In genomic region chr15:44831409-44831741, GRCh38 we compare ENCODE assay signal across 8 cellular contexts.
DNase-seq lines count a peak whose midpoint lies in the region; ATAC-seq, FAIRE-seq and TF ChIP-seq lines count a peak whose summit lies in the region.
"Not testable (repeated sequence)": the region's sequence is repeated elsewhere in the genome, so short reads cannot be mapped to it uniquely, and the experiment has no call there.

No MANE protein-coding gene starts in this region.

- not testable (repeated sequence) for H3K4me3 ChIP-seq in BLaER1, hepatocyte, pancreas

- H3K4me1 ChIP-seq in BLaER1 (peaks cover 19% of the 10 kb centered on the region), pancreas (peaks cover 0 to 29% (median 0%) of the 10 kb centered on the region in 3 donors)
- not testable (repeated sequence) for H3K4me1 ChIP-seq in hepatocyte (ENCODE audit: insufficient read depth)

- not testable (repeated sequence) for FAIRE-seq in pancreas (lab: Jason Lieb, UNC)

- H3K9me2 ChIP-seq in hepatocyte (replicated peaks; ENCODE audit: insufficient read depth), result not testable (repeated sequence)

- not testable (repeated sequence) for H2AFZ ChIP-seq in hepatocyte

- not testable (repeated sequence) for H3K9me3 ChIP-seq in BLaER1; KOPT-K1 (ENCODE audit: insufficient read depth, low read length, poor library complexity, severe bottlenecking); hepatocyte (ENCODE audit: low read depth); pancreas

- peak overlapping the region; percentile 60 for H3K4me2 ChIP-seq in BLaER1
- H3K4me2 ChIP-seq in hepatocyte, result not testable (repeated sequence)

- CTCF ChIA-PET in activated CD4-positive, alpha-beta T cell treated with anti-CD3 and anti-CD28 coated beads, Interleukin-2, amount 10 ng/mL, durations not matched to agents 7 days and 5 days (lab: Charles Lee), result interaction anchor here (0.6 kb wide), 1 partner anchor 853 kb away, joined by 3 read pairs; no protein-coding TSS in a partner anchor

- H3K9ac ChIP-seq in BLaER1, result not testable (repeated sequence)

- DNase-seq in activated CD4-positive, alpha-beta T cell treated with anti-CD3 and anti-CD28 coated beads, Interleukin-2, amount 10 ng/mL, durations not matched to agents 7 days and 5 days; endothelial cell (ENCODE audit: low spot score); hepatocyte (ENCODE audit: low spot score); pancreas; type B pancreatic cell (ENCODE audit: extremely low spot score, unreplicated experiment): not testable (repeated sequence)

- H3K27ac ChIP-seq in BLaER1, result peak overlapping the region; percentile 60
- H3K27ac ChIP-seq in KOPT-K1 (ENCODE audit: low read depth, low read length, poor library complexity, severe bottlenecking), result peak overlapping the region; percentile 71
- peak overlapping the region; percentile 93 for H3K27ac ChIP-seq in hepatocyte
- peak overlapping the region; percentile 11 to 88 (median 56) for H3K27ac ChIP-seq in pancreas

- H3K27me3 ChIP-seq in BLaER1, hepatocyte, pancreas: not testable (repeated sequence)

- H3K9me3 Mint-ChIP-seq in activated CD4-positive, alpha-beta T cell treated with anti-CD3 and anti-CD28 coated beads, Interleukin-2, amount 10 ng/mL, durations not matched to agents 7 days and 5 days; activated naive CD4-positive, alpha-beta T cell treated with anti-CD3 and anti-CD28 coated beads, Interleukin-2, amount 50 U/mL, for 24 hours; endothelial cell (ENCODE audit: unreplicated experiment); type B pancreatic cell: not testable (repeated sequence)

- H3K79me2 ChIP-seq in hepatocyte, result not testable (repeated sequence)

- intact Hi-C loops in pancreas (cut with DNase I), result not testable (repeated sequence)

- H3K36me3 ChIP-seq in BLaER1; KOPT-K1 (ENCODE audit: insufficient read depth, low read length); hepatocyte (replicated peaks; ENCODE audit: insufficient read depth, low read depth); pancreas: not testable (repeated sequence)

- not testable (repeated sequence) for TF ChIP-seq CTCF in endothelial cell (IDR thresholded peaks at IDR 0.05; ENCODE audit: unreplicated experiment); hepatocyte (IDR thresholded peaks at IDR 0.05; ENCODE audit: poor library complexity); pancreas (IDR thresholded peaks at IDR 0.05); type B pancreatic cell (conservative IDR thresholded peaks at IDR 0.05)

- POLR2A ChIA-PET in activated CD4-positive, alpha-beta T cell treated with anti-CD3 and anti-CD28 coated beads, Interleukin-2, amount 10 ng/mL, durations not matched to agents 7 days and 5 days (lab: Charles Lee), result not testable (repeated sequence)

- H3K27me3 Mint-ChIP-seq in activated CD4-positive, alpha-beta T cell treated with anti-CD3 and anti-CD28 coated beads, Interleukin-2, amount 10 ng/mL, durations not matched to agents 7 days and 5 days; activated naive CD4-positive, alpha-beta T cell treated with anti-CD3 and anti-CD28 coated beads, Interleukin-2, amount 50 U/mL, for 24 hours; endothelial cell (ENCODE audit: unreplicated experiment); type B pancreatic cell: not testable (repeated sequence)

- H4K20me1 ChIP-seq in BLaER1; hepatocyte (ENCODE audit: insufficient read depth, poor library complexity, severe bottlenecking): not testable (repeated sequence)

- ATAC-seq in pancreas, result not testable (repeated sequence)

- WGBS in hepatocyte (ENCODE audit: low lambda C conversion rate, missing lambda C conversion rate), result 96% methylated on average over 8 of the region's 8 CpGs
- 85 to 93% methylated on average over 8 of the region's 8 CpGs for WGBS in pancreas, 2 donors

- H3K4me1 Mint-ChIP-seq in activated CD4-positive, alpha-beta T cell treated with anti-CD3 and anti-CD28 coated beads, Interleukin-2, amount 10 ng/mL, durations not matched to agents 7 days and 5 days; type B pancreatic cell (ENCODE audit: unreplicated experiment): not testable (repeated sequence)
- peaks cover 14% of the 10 kb centered on the region for H3K4me1 Mint-ChIP-seq in activated naive CD4-positive, alpha-beta T cell treated with anti-CD3 and anti-CD28 coated beads, Interleukin-2, amount 50 U/mL, for 24 hours
- H3K4me1 Mint-ChIP-seq in endothelial cell (ENCODE audit: unreplicated experiment), result peaks cover 24% of the 10 kb centered on the region

- not testable (repeated sequence) for H3K36me3 Mint-ChIP-seq in activated CD4-positive, alpha-beta T cell treated with anti-CD3 and anti-CD28 coated beads, Interleukin-2, amount 10 ng/mL, durations not matched to agents 7 days and 5 days (ENCODE audit: low read depth); activated naive CD4-positive, alpha-beta T cell treated with anti-CD3 and anti-CD28 coated beads, Interleukin-2, amount 50 U/mL, for 24 hours; endothelial cell (ENCODE audit: low read depth, unreplicated experiment); type B pancreatic cell

- peak overlapping the region; percentile 31 for H3K27ac Mint-ChIP-seq in activated CD4-positive, alpha-beta T cell treated with anti-CD3 and anti-CD28 coated beads, Interleukin-2, amount 10 ng/mL, durations not matched to agents 7 days and 5 days
- peak overlapping the region; percentile 77 for H3K27ac Mint-ChIP-seq in activated naive CD4-positive, alpha-beta T cell treated with anti-CD3 and anti-CD28 coated beads, Interleukin-2, amount 50 U/mL, for 24 hours
- H3K27ac Mint-ChIP-seq in endothelial cell (ENCODE audit: unreplicated experiment) (peak overlapping the region; percentile 93), type B pancreatic cell (peak overlapping the region; percentile 92)

- not testable (repeated sequence) for H3K4me3 Mint-ChIP-seq in activated CD4-positive, alpha-beta T cell treated with anti-CD3 and anti-CD28 coated beads, Interleukin-2, amount 10 ng/mL, durations not matched to agents 7 days and 5 days; activated naive CD4-positive, alpha-beta T cell treated with anti-CD3 and anti-CD28 coated beads, Interleukin-2, amount 50 U/mL, for 24 hours; endothelial cell (ENCODE audit: unreplicated experiment); type B pancreatic cell

Comparison
In these comparisons a context has a peak if more than half of its experiments do, and no peak if none do; other contexts are left out.
1. H3K27ac Mint-ChIP-seq: peak in every context shown above with its lines; median percentile 93 in endothelial cell; 92 in type B pancreatic cell; 77 in activated naive CD4-positive, alpha-beta T cell treated with anti-CD3 and anti-CD28 coated beads, Interleukin-2, amount 50 U/mL, for 24 hours; 31 in activated CD4-positive, alpha-beta T cell treated with anti-CD3 and anti-CD28 coated beads, Interleukin-2, amount 10 ng/mL, durations not matched to agents 7 days and 5 days.